Comparison of ENCODE assay signal across 28 cellular contexts in genomic region chr9:109826554-109826953, GRCh38.
"Had no signal": no experiment of that assay in that cellular context is flagged by ENCODE, and none has a peak within 500 bp of the region (broad histone marks: within the 10 kb centered on the region; RNA-seq: fewer than 3 reads in every experiment).

No MANE protein-coding gene starts in this region.

- ATAC-seq: activated CD8-positive, alpha-beta T cell treated with anti-CD3 and anti-CD28 coated beads for 36 hours; activated T-cell treated with anti-CD3 and anti-CD28 coated beads, Interleukin-2, amount 50 U/mL, for 4 hours; activated T-cell treated with anti-CD3 and anti-CD28 coated beads, Interleukin-2, amount 50 U/mL, for 72 hours; activated T-helper 17 cell treated with anti-CD3 and anti-CD28 coated beads, Interleukin-2, amount 50 U/mL, for 72 hours; body of pancreas had no signal

- H3K4me3 ChIP-seq: adrenal gland, body of pancreas, breast epithelium had no signal

- H3K27ac ChIP-seq: adrenal gland, body of pancreas, brain microvascular endothelial cell, breast epithelium, VCaP had no signal

- H3K27me3 ChIP-seq: adrenal gland, body of pancreas, brain microvascular endothelial cell, breast epithelium had no signal

- DNase-seq: activated B cell treated with CpG ODN at 0.5 μM for 24 hours; activated CD4-positive, alpha-beta memory T cell treated with anti-CD3 and anti-CD28 coated beads for 36 hours; activated CD4-positive, alpha-beta T cell treated with anti-CD3 and anti-CD28 coated beads for 4 hours; activated CD4-positive, alpha-beta T cell treated with anti-CD3 and anti-CD28 coated beads, Interleukin-2, amount 10 ng/mL, durations not matched to agents 24 days and 14 days; activated CD4-positive, alpha-beta T cell treated with anti-CD3 and anti-CD28 coated beads, Interleukin-2, amount 50 U/mL, for 1 hour; activated CD4-positive, alpha-beta T cell treated with anti-CD3 and anti-CD28 coated beads, Interleukin-2, amount 50 U/mL, for 4 hours; activated CD4-positive, CD25-positive, alpha-beta regulatory T cell treated with anti-CD3 and anti-CD28 coated beads, Interleukin-2, amount 50 U/mL, for 72 hours; activated CD8-positive, alpha-beta memory T cell treated with anti-CD3 and anti-CD28 coated beads, Interleukin-2, amount 50 U/mL, for 4 hours; activated CD8-positive, alpha-beta T cell treated with anti-CD3 and anti-CD28 coated beads for 36 hours; activated effector memory CD4-positive, alpha-beta T cell treated with anti-CD3 and anti-CD28 coated beads, Interleukin-2, amount 50 U/mL, for 16 hours; activated gamma-delta T cell treated with Interleukin-2 at 50 U/mL for 16 hours; activated naive CD4-positive, alpha-beta T cell; activated naive CD4-positive, alpha-beta T cell treated with anti-CD3 and anti-CD28 coated beads, Interleukin-2, amount 50 U/mL, for 16 hours; activated naive CD8-positive, alpha-beta T cell treated with anti-CD3 and anti-CD28 coated beads for 36 hours; activated T-cell treated with anti-CD3 and anti-CD28 coated beads for 4 hours; activated T-cell treated with anti-CD3 and anti-CD28 coated beads, Interleukin-2, amount 50 U/mL, for 1 hour; activated T-cell treated with anti-CD3 and anti-CD28 coated beads, Interleukin-2, amount 50 U/mL, for 4 hours; activated T-cell treated with anti-CD3 and anti-CD28 coated beads, Interleukin-2, amount 50 U/mL, for 72 hours; adrenal gland; amniotic stem cell; aorta; body of pancreas; brain microvascular endothelial cell; central memory CD4-positive, alpha-beta T cell; T-helper 9 cell had no signal

- H3K4me1 ChIP-seq: body of pancreas, breast epithelium had no signal

- H3K9me3 ChIP-seq: adrenal gland, body of pancreas, breast epithelium had no signal

- H3K36me3 ChIP-seq: adrenal gland, brain microvascular endothelial cell, breast epithelium had no signal
